18 cellular contexts compared by ENCODE assay signal in genomic region chr3:87509401-87509800, GRCh38.
"Had no signal": no experiment of that assay in that cellular context is flagged by ENCODE, and none has a peak within 500 bp of the region (broad histone marks: within the 10 kb centered on the region; RNA-seq: fewer than 3 reads in every experiment).

No MANE protein-coding gene starts in this region.

- H3K36me3 Mint-ChIP-seq: natural killer cell had no signal

- DNase-seq: activated CD4-positive, alpha-beta T cell treated with anti-CD3 and anti-CD28 coated beads for 1 hour; activated CD4-positive, alpha-beta T cell treated with anti-CD3 and anti-CD28 coated beads, Interleukin-2, amount 50 U/mL, for 4 hours; activated naive CD4-positive, alpha-beta T cell treated with anti-CD3 and anti-CD28 coated beads for 36 hours; activated naive CD8-positive, alpha-beta T cell treated with anti-CD3 and anti-CD28 coated beads, Interleukin-2, amount 50 U/mL, for 24 hours; aorta; cerebellar nuclear complex; effector CD8-positive, alpha-beta T cell; foreskin keratinocyte; left lung; natural killer cell; occipital lobe; right lobe of liver; T-helper 1 cell; T1000 had no signal

- ATAC-seq: activated naive CD8-positive, alpha-beta T cell treated with anti-CD3 and anti-CD28 coated beads, Interleukin-2, amount 50 U/mL, for 24 hours; activated T-helper 17 cell treated with anti-CD3 and anti-CD28 coated beads, Interleukin-2, amount 50 U/mL, for 72 hours; foreskin keratinocyte; left lung; natural killer cell; right lobe of liver had no signal

- FAIRE-seq: keratinocyte had no signal

- H3K4me1 Mint-ChIP-seq: activated naive CD8-positive, alpha-beta T cell treated with anti-CD3 and anti-CD28 coated beads, Interleukin-2, amount 50 U/mL, for 24 hours; activated T-helper 17 cell treated with anti-CD3 and anti-CD28 coated beads, Interleukin-2, amount 50 U/mL, for 72 hours; natural killer cell had no signal

- H3K27ac Mint-ChIP-seq: activated naive CD4-positive, alpha-beta T cell treated with anti-CD3 and anti-CD28 coated beads for 36 hours; activated naive CD8-positive, alpha-beta T cell treated with anti-CD3 and anti-CD28 coated beads, Interleukin-2, amount 50 U/mL, for 24 hours; activated T-helper 17 cell treated with anti-CD3 and anti-CD28 coated beads, Interleukin-2, amount 50 U/mL, for 72 hours; natural killer cell; stimulated activated naive CD8-positive, alpha-beta T cell treated with anti-CD3 and anti-CD28 coated beads, Interleukin-15, Interleukin-2, amounts not matched to agents 100 ng/mL and 50 ng/mL, for 24 hours had no signal

- H3K9me3 ChIP-seq: left lung, right lobe of liver, thoracic aorta had no signal

- H3K36me3 ChIP-seq: left lung, right lobe of liver, thoracic aorta had no signal

- H3K4me3 Mint-ChIP-seq: activated naive CD4-positive, alpha-beta T cell treated with anti-CD3 and anti-CD28 coated beads for 36 hours; activated naive CD8-positive, alpha-beta T cell treated with anti-CD3 and anti-CD28 coated beads, Interleukin-2, amount 50 U/mL, for 24 hours; activated T-helper 17 cell treated with anti-CD3 and anti-CD28 coated beads, Interleukin-2, amount 50 U/mL, for 72 hours; natural killer cell; stimulated activated naive CD8-positive, alpha-beta T cell treated with anti-CD3 and anti-CD28 coated beads, Interleukin-15, Interleukin-2, amounts not matched to agents 100 ng/mL and 50 ng/mL, for 24 hours had no signal

- H3K27me3 ChIP-seq: foreskin keratinocyte, left lung, right lobe of liver had no signal

- H3K27ac ChIP-seq: foreskin keratinocyte, left lung, right lobe of liver, thoracic aorta had no signal

- H3K4me3 ChIP-seq: left lung, right lobe of liver, thoracic aorta had no signal

- H3K27me3 Mint-ChIP-seq: activated naive CD8-positive, alpha-beta T cell treated with anti-CD3 and anti-CD28 coated beads, Interleukin-2, amount 50 U/mL, for 24 hours; activated T-helper 17 cell treated with anti-CD3 and anti-CD28 coated beads, Interleukin-2, amount 50 U/mL, for 72 hours; stimulated activated naive CD8-positive, alpha-beta T cell treated with anti-CD3 and anti-CD28 coated beads, Interleukin-15, Interleukin-2, amounts not matched to agents 100 ng/mL and 50 ng/mL, for 24 hours had no signal

- H3K9me3 Mint-ChIP-seq: activated naive CD4-positive, alpha-beta T cell treated with anti-CD3 and anti-CD28 coated beads for 36 hours; activated naive CD8-positive, alpha-beta T cell treated with anti-CD3 and anti-CD28 coated beads, Interleukin-2, amount 50 U/mL, for 24 hours; activated T-helper 17 cell treated with anti-CD3 and anti-CD28 coated beads, Interleukin-2, amount 50 U/mL, for 72 hours; natural killer cell; stimulated activated naive CD8-positive, alpha-beta T cell treated with anti-CD3 and anti-CD28 coated beads, Interleukin-15, Interleukin-2, amounts not matched to agents 100 ng/mL and 50 ng/mL, for 24 hours had no signal

- H3K4me1 ChIP-seq: left lung, right lobe of liver had no signal
